In genomic region chr3:75101329-75102147, GRCh38 we compare ENCODE assay signal across 1 cellular context.
TF ChIP-seq lines count a peak whose summit lies in the region.

No MANE protein-coding gene starts in this region.

TF ChIP-seq in H1, 55 proteins besides CTCF, POLR2A, EP300 and RAD21:
- TF ChIP-seq CHD2 (IDR thresholded peaks at IDR 0.05; ENCODE audit: low read length) (peak; percentile 22; the same call in 1 of the 2 replicates), BRCA1 (IDR thresholded peaks at IDR 0.05; ENCODE audit: low read depth, low read length) (no peak), USF2 (IDR thresholded peaks at IDR 0.05; ENCODE audit: low read length) (no peak), JUND (IDR thresholded peaks at IDR 0.05; ENCODE audit: low read length) (no peak), MAX (IDR thresholded peaks at IDR 0.05) (peak; percentile 95), SP1 (IDR thresholded peaks at IDR 0.05; ENCODE audit: low read depth, low read length) (peak; percentile 59), RBBP5 (IDR thresholded peaks at IDR 0.05; ENCODE audit: borderline replicate concordance, low read depth, low read length) (peak; percentile 96; the same call in 1 of the 2 replicates), ASH2L (IDR thresholded peaks at IDR 0.05; ENCODE audit: low read length) (peak; percentile 96), TAF1 (IDR thresholded peaks at IDR 0.05; ENCODE audit: low read depth, low read length) (peak; percentile 41; the same call in 1 of the 2 replicates), TCF12 (IDR thresholded peaks at IDR 0.05; ENCODE audit: low read depth, low read length) (no peak), KDM5A (IDR thresholded peaks at IDR 0.05; ENCODE audit: low read length) (no peak), BCL11A (IDR thresholded peaks at IDR 0.05; ENCODE audit: low read depth in 2 of 2, low read length in 2 of 2) (no peak), POU5F1 (IDR thresholded peaks at IDR 0.05; ENCODE audit: low read depth, low read length) (no peak), TAF7 (optimal IDR thresholded peaks at IDR 0.05; ENCODE audit: borderline replicate concordance, low read depth, low read length) (no peak), SP4 (IDR thresholded peaks at IDR 0.05; ENCODE audit: low read length) (no peak), NRF1 (IDR thresholded peaks at IDR 0.05; ENCODE audit: low read depth, low read length) (no peak), TBP (IDR thresholded peaks at IDR 0.05; ENCODE audit: low read depth, low read length) (no peak), CTBP2 (IDR thresholded peaks at IDR 0.05; ENCODE audit: borderline replicate concordance, insufficient read depth, insufficient read length, low read length) (peak; percentile 84), EZH2 (IDR thresholded peaks at IDR 0.05; ENCODE audit: low read depth, low read length, severe bottlenecking) (no peak), CEBPB (IDR thresholded peaks at IDR 0.05; ENCODE audit: low read depth, low read length) (no peak)
- TF ChIP-seq, protein P1, sequence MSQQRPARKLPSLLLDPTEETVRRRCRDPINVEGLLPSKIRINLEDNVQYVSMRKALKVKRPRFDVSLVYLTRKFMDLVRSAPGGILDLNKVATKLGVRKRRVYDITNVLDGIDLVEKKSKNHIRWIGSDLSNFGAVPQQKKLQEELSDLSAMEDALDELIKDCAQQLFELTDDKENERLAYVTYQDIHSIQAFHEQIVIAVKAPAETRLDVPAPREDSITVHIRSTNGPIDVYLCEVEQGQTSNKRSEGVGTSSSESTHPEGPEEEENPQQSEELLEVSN (IDR thresholded peaks at IDR 0.05), result peak; percentile 91; the same call in 1 of the 2 replicates
